1 cellular context compared by ENCODE assay signal in genomic region chr19:29616541-29616940, GRCh38.
TF ChIP-seq lines count a peak whose summit lies in the region.

No MANE protein-coding gene starts in this region.

TF ChIP-seq in K562, 482 proteins besides CTCF, POLR2A, EP300 and RAD21:
- TF ChIP-seq RBFOX2 (IDR thresholded peaks at IDR 0.05; ENCODE audit: low read depth, low read length) (peak; percentile 53), NEUROD1 (IDR thresholded peaks at IDR 0.05; ENCODE audit: borderline replicate concordance, low read depth, low read length, partially characterized antibody) (no peak), POLR2G (IDR thresholded peaks at IDR 0.05; ENCODE audit: low read depth, low read length) (peak; percentile 54), POLR2AphosphoS2 (IDR thresholded peaks at IDR 0.05; ENCODE audit: low read length) (peak; percentile 46; the same call in 1 of the 2 replicates), TRIM24 (IDR thresholded peaks at IDR 0.05) (no peak)
